Comparison of ENCODE assay signal across 9 cellular contexts in the genomic region with DNA sequence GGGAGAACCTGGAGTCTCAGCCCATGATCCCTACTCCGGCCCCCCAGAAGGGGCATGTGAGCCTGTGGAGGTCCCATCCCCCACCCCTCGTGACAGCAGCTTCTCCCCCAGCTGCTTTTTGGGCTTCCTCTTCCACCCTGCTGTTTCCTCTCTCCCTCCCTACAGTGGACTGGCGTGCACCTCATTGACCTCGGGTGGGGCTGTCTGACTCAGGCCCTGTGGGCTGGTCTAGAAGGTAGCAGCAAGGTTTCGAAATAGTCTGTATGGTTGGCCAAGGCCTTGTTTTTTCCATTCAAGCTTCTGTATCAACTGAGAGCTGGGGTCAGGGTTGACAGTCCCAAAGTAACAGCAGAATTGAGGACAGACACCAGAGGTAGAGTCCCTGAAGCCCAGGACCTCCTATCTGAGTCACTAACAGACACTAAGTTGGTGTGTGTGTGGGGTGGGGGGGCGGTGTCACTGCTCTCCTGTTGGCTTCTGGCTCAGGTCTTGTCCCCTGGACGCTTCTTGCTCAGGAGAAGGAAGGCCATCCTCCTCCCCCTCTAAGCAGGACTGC. TPM values are rescaled to one million over a fixed set of nuclear protein-coding genes. Genes with fewer than 3 reads are reported as not detected.
DNase-seq lines count a peak whose midpoint lies in the region; ATAC-seq and TF ChIP-seq lines count a peak whose summit lies in the region.
"Had no signal": no experiment of that assay in that cellular context is flagged by ENCODE, and none has a peak within 500 bp of the region (broad histone marks: within the 10 kb centered on the region; RNA-seq: fewer than 3 reads in every experiment).

No MANE protein-coding gene starts in this region.

- no peaks in the 10 kb centered on the region for H4K20me1 ChIP-seq in PC-9 (ENCODE audit: insufficient read depth)

- H2BK120ac ChIP-seq in mesendoderm (ENCODE audit: low read depth, low read length), result no peak overlapping the region

- H2AK5ac ChIP-seq in mesendoderm (ENCODE audit: low read length), result no peak overlapping the region

- H3K4me3 Mint-ChIP-seq in neural crest cell (no peak overlapping the region), progenitor cell of endocrine pancreas (ENCODE audit: low read depth) (no peak overlapping the region)
- H3K4me3 Mint-ChIP-seq: activated naive CD8-positive, alpha-beta T cell had no signal

- no peak overlapping the region for H3K4ac ChIP-seq in mesendoderm (ENCODE audit: low read depth, low read length)

- H2AFZ ChIP-seq in PC-9, result peak overlapping the region; percentile 53; the same call in 1 of the 2 replicates

- no peak overlapping the region for H4K8ac ChIP-seq in mesendoderm (ENCODE audit: low read depth, low read length)

- no peaks in the 10 kb centered on the region for H3K9me3 ChIP-seq in PC-9 (ENCODE audit: insufficient read depth, low read depth)
- H3K9me3 ChIP-seq in esophagus (ENCODE audit: control insufficient read depth in 2 of 2, insufficient read depth in 1 of 2, low read depth in 1 of 2, low read length in 1 of 2), result no peaks in the 10 kb centered on the region

- peaks cover 15% of the 10 kb centered on the region for H3K27me3 Mint-ChIP-seq in neural crest cell (ENCODE audit: low read depth)
- peaks cover 27% of the 10 kb centered on the region for H3K27me3 Mint-ChIP-seq in progenitor cell of endocrine pancreas

- no peak overlapping the region for H3K56ac ChIP-seq in mesendoderm (ENCODE audit: low read length)

- no peaks in the 10 kb centered on the region for H3K9me2 ChIP-seq in PC-9 (ENCODE audit: insufficient read depth)

- H3K27ac Mint-ChIP-seq in neural crest cell (ENCODE audit: unreplicated experiment), result peak overlapping the region; percentile 35
- H3K27ac Mint-ChIP-seq in progenitor cell of endocrine pancreas, result no peak overlapping the region
- H3K27ac Mint-ChIP-seq: activated naive CD8-positive, alpha-beta T cell had no signal

- no peaks in the 10 kb centered on the region for H3K79me1 ChIP-seq in mesendoderm (ENCODE audit: low read length)

- peak overlapping the region; percentile 70 for H3K4me2 ChIP-seq in PC-9
- no peak overlapping the region for H3K4me2 ChIP-seq in mesendoderm (ENCODE audit: low read length)

- no peak overlapping the region for H3K9ac ChIP-seq in mesendoderm (ENCODE audit: low read length)

- H3K27me3 ChIP-seq in PC-9 (ENCODE audit: insufficient read depth, low read depth) (no peaks in the 10 kb centered on the region), esophagus (ENCODE audit: control insufficient read depth in 1 of 2, insufficient read depth in 2 of 2, low read length in 2 of 2) (no peaks in the 10 kb centered on the region), mesendoderm (ENCODE audit: insufficient read depth, low read length, poor library complexity) (no peaks in the 10 kb centered on the region)

- peaks cover 10% of the 10 kb centered on the region; the same call in 1 of the 2 replicates for H3K79me2 ChIP-seq in PC-9 (ENCODE audit: low read depth)
- H3K79me2 ChIP-seq in mesendoderm (ENCODE audit: control insufficient read depth, insufficient read depth, low read length), result no peaks in the 10 kb centered on the region

- H3K36me3 ChIP-seq in PC-9 (ENCODE audit: low read depth) (no peaks in the 10 kb centered on the region), esophagus (ENCODE audit: control insufficient read depth in 2 of 2, insufficient read depth in 2 of 2, low read length in 1 of 2) (no peaks in the 10 kb centered on the region), mesendoderm (ENCODE audit: control insufficient read depth, insufficient read depth, low read length) (no peaks in the 10 kb centered on the region)

- no peaks in the 10 kb centered on the region for H3K36me3 Mint-ChIP-seq in neural crest cell (ENCODE audit: low read depth)
- no peaks in the 10 kb centered on the region for H3K36me3 Mint-ChIP-seq in progenitor cell of endocrine pancreas (ENCODE audit: insufficient read depth)
- H3K36me3 Mint-ChIP-seq: activated naive CD8-positive, alpha-beta T cell had no signal

- peak overlapping the region; percentile 75 for H3K27ac ChIP-seq in PC-9
- peak overlapping the region; percentile 76 to 86 for H3K27ac ChIP-seq in esophagus (ENCODE audit: low read depth in 2 of 2, low read length in 1 of 2)
- H3K27ac ChIP-seq in mesendoderm (ENCODE audit: low read depth, low read length), result no peak overlapping the region

- H3K4me3 ChIP-seq in PC-9 (no peak overlapping the region; the same call in 1 of the 2 replicates), esophagus (ENCODE audit: low read depth in 1 of 2, low read length in 2 of 2) (no peak overlapping the region), mesendoderm (ENCODE audit: low read length) (no peak overlapping the region)

- intact Hi-C loops in PC-9 (cut with micrococcal nuclease; ENCODE audit: unreplicated experiment), result no loop called here

- TF ChIP-seq CTCF in PC-9 (conservative IDR thresholded peaks at IDR 0.05) (no peak), neural crest cell (conservative IDR thresholded peaks at IDR 0.05) (no peak), progenitor cell of endocrine pancreas (IDR thresholded peaks at IDR 0.05; ENCODE audit: unreplicated experiment) (no peak)

- H3F3A ChIP-seq in PC-9 (ENCODE audit: insufficient read depth, low read depth), result peaks cover 28% of the 10 kb centered on the region

- H2BK15ac ChIP-seq in mesendoderm (replicated peaks; ENCODE audit: low read depth), result no peak overlapping the region

- H3K23ac ChIP-seq in mesendoderm (ENCODE audit: low read length), result no peak overlapping the region

- peaks cover 5% of the 10 kb centered on the region for H3K4me1 Mint-ChIP-seq in neural crest cell
- peaks cover 16% of the 10 kb centered on the region for H3K4me1 Mint-ChIP-seq in progenitor cell of endocrine pancreas (ENCODE audit: low read depth)

- H4K5ac ChIP-seq in mesendoderm (ENCODE audit: low read length), result no peak overlapping the region

- CTCF ChIA-PET in PC-9 (lab: Charles Lee), result interaction anchor here (1.3 kb wide), 1 partner anchor 8 kb away, joined by 10 read pairs; no protein-coding TSS in a partner anchor

- no peak overlapping the region for H2BK5ac ChIP-seq in mesendoderm (ENCODE audit: low read length)

- H3K9me3 Mint-ChIP-seq in neural crest cell (no peaks in the 10 kb centered on the region), progenitor cell of endocrine pancreas (ENCODE audit: low read depth) (no peaks in the 10 kb centered on the region)

- 48 to 56% methylated on average over 7 of the region's 7 CpGs for WGBS in esophagus, 2 donors
- no CpG with 5 or more reads among the region's 7 CpGs for WGBS in mesendoderm (ENCODE audit: extremely low coverage, insufficient coverage, low lambda C conversion rate)

- ATAC-seq in HG02973 (IDR thresholded peaks at IDR 0.05; ENCODE audit: unreplicated experiment), result peak; percentile 68

- H3K18ac ChIP-seq in mesendoderm (ENCODE audit: low read length), result no peak overlapping the region

- no TSS peak for BruUV-seq in PC-9 (replicated peaks; lab: Mats Ljungman, UMichigan)

- H3K4me1 ChIP-seq in PC-9 (replicated peaks; ENCODE audit: insufficient read depth) (peaks cover 49% of the 10 kb centered on the region), esophagus (ENCODE audit: control insufficient read depth in 2 of 2, insufficient read depth in 2 of 2, low read length in 1 of 2) (peaks cover 0 to 26% of the 10 kb centered on the region in 2 donors), mesendoderm (ENCODE audit: control insufficient read depth, low read depth, low read length) (peaks cover 7% of the 10 kb centered on the region)

- peak; percentile 25 for DNase-seq in stimulated activated CD4-positive, alpha-beta T cell treated with anti-CD3 and anti-CD28 coated beads, Interleukin-15, amount 100 ng/mL, for 24 hours
- no peak for DNase-seq in stimulated activated CD4-positive, alpha-beta T cell treated with anti-CD3 and anti-CD28 coated beads, Interleukin-4, amount 100 ng/mL, for 4 hours
- DNase-seq in PC-9, result peak; percentile 63 to 86
- DNase-seq in neural crest cell (ENCODE audit: low read depth, low spot score), result no peak
- no peak for DNase-seq in mesendoderm
- DNase-seq in progenitor cell of endocrine pancreas (ENCODE audit: low spot score, unreplicated experiment), result no peak

- POLR2A ChIA-PET in PC-9 (lab: Charles Lee; ENCODE audit: unreplicated experiment), result interaction anchor here (0.7 kb wide), 1 partner anchor 39 kb away, joined by 3 read pairs; no protein-coding TSS in a partner anchor

RNA-seq across cellular contexts. Expression of gene SLC37A2, which starts 7.7 kb away (rescaled TPM):
- total RNA-seq in PC-9 (2021), result 14.6 and 24.0 TPM in 2 replicates
- 10 to 100 TPM; 21.7 to 27.0 TPM for polyA plus RNA-seq in esophagus
- 0.98 and 1.2 TPM in 2 replicates for total RNA-seq in neural crest cell
- 0.14 TPM for polyA plus RNA-seq in mesendoderm (2013, experiment 1 of 2)
- polyA plus RNA-seq in mesendoderm (2013, experiment 2 of 2), result 0.21 TPM
- 0.51 and 0.62 TPM in 2 replicates for total RNA-seq in progenitor cell of endocrine pancreas

RNA-seq across cellular contexts. Expression of gene TMEM218, which starts 40.6 kb away (rescaled TPM):
- 16.4 and 20.5 TPM in 2 replicates for total RNA-seq in PC-9 (2021)
- polyA plus RNA-seq in esophagus, result 10 to 100 TPM; 11.5 to 18.8 TPM
- total RNA-seq in neural crest cell, result 30.4 and 34.6 TPM in 2 replicates
- polyA plus RNA-seq in mesendoderm (2013, experiment 1 of 2), result 9.3 TPM
- 9.7 TPM for polyA plus RNA-seq in mesendoderm (2013, experiment 2 of 2)
- 16.9 and 18.1 TPM in 2 replicates for total RNA-seq in progenitor cell of endocrine pancreas

Comparison
In these comparisons a context has a peak if more than half of its experiments do, and no peak if none do; other contexts are left out.
1. DNase-seq: peak in stimulated activated CD4-positive, alpha-beta T cell treated with anti-CD3 and anti-CD28 coated beads, Interleukin-15, amount 100 ng/mL, for 24 hours (single experiment) and PC-9 (2 of 2); none in stimulated activated CD4-positive, alpha-beta T cell treated with anti-CD3 and anti-CD28 coated beads, Interleukin-4, amount 100 ng/mL, for 4 hours (0 of 2), neural crest cell (single experiment), mesendoderm (single experiment) and progenitor cell of endocrine pancreas (single experiment).